ENCODE assay signal across 11 cellular contexts in genomic region chr16:72876981-72877373, GRCh38.
DNase-seq lines count a peak whose midpoint lies in the region; ATAC-seq and TF ChIP-seq lines count a peak whose summit lies in the region.
"Had no signal": no experiment of that assay in that cellular context is flagged by ENCODE, and none has a peak within 500 bp of the region (broad histone marks: within the 10 kb centered on the region; RNA-seq: fewer than 3 reads in every experiment).

No MANE protein-coding gene starts in this region.

- H3K4me3 Mint-ChIP-seq in activated CD8-positive, alpha-beta T cell treated with anti-CD3 and anti-CD28 coated beads, Interleukin-2, amount 10 ng/mL, durations not matched to agents 7 days and 5 days, result no peak overlapping the region
- no peak overlapping the region for H3K4me3 Mint-ChIP-seq in activated CD8-positive, alpha-beta T cell treated with anti-CD3 and anti-CD28 coated beads for 36 hours
- H3K4me3 Mint-ChIP-seq in T-helper 17 cell, result no peak overlapping the region

- H3K27ac Mint-ChIP-seq in activated CD8-positive, alpha-beta T cell treated with anti-CD3 and anti-CD28 coated beads, Interleukin-2, amount 10 ng/mL, durations not matched to agents 7 days and 5 days, result peak overlapping the region; percentile 53
- H3K27ac Mint-ChIP-seq in activated CD8-positive, alpha-beta T cell treated with anti-CD3 and anti-CD28 coated beads for 36 hours, result no peak overlapping the region
- no peak overlapping the region for H3K27ac Mint-ChIP-seq in T-helper 17 cell

- no peak for TF ChIP-seq POLR2A in transverse colon (IDR thresholded peaks at IDR 0.05)

- H3K4me1 ChIP-seq in liver (ENCODE audit: control insufficient read depth in 4 of 4, insufficient read depth in 4 of 4, low read length in 3 of 4) (peaks cover 8 to 17% (median 16%) of the 10 kb centered on the region in 4 donors), transverse colon (peaks cover 0 to 31% (median 5%) of the 10 kb centered on the region in 4 donors)

- in situ Hi-C loops in transverse colon (cut with MboI; ENCODE audit: low pct_ligation_motif_present in 1 of 4, low pct_unique_long_range_greater_than_20kb in 1 of 4, low sequenced_read_pairs in 3 of 4), result no loop called here

- peak overlapping the region in 1 of 2 donors; percentile 3 for H3K27ac ChIP-seq in liver (ENCODE audit: low read depth in 1 of 2, low read length in 2 of 2)
- peak overlapping the region; percentile 8 to 68 (median 52) for H3K27ac ChIP-seq in transverse colon

- POLR2A ChIA-PET in activated CD8-positive, alpha-beta T cell treated with anti-CD3 and anti-CD28 coated beads, Interleukin-2, amount 10 ng/mL, durations not matched to agents 7 days and 5 days (lab: Charles Lee), result no interaction called here
- POLR2A ChIA-PET in activated CD8-positive, alpha-beta T cell treated with anti-CD3 and anti-CD28 coated beads for 36 hours (lab: Charles Lee), result no interaction called here

- H3K9me3 ChIP-seq in liver (ENCODE audit: control insufficient read depth in 4 of 4, low read length in 3 of 4) (no peaks in the 10 kb centered on the region), transverse colon (no peaks in the 10 kb centered on the region), T-helper 17 cell (ENCODE audit: control insufficient read depth, low read length, poor library complexity, severe bottlenecking) (no peaks in the 10 kb centered on the region)
- H3K9me3 ChIP-seq: HAP-1 had no signal

- H3K27me3 Mint-ChIP-seq in activated CD8-positive, alpha-beta T cell treated with anti-CD3 and anti-CD28 coated beads, Interleukin-2, amount 10 ng/mL, durations not matched to agents 7 days and 5 days (ENCODE audit: low read depth), result no peaks in the 10 kb centered on the region
- H3K27me3 Mint-ChIP-seq in activated CD8-positive, alpha-beta T cell treated with anti-CD3 and anti-CD28 coated beads for 36 hours, result peaks cover 3% of the 10 kb centered on the region
- H3K27me3 Mint-ChIP-seq in T-helper 17 cell, result peaks cover 17% of the 10 kb centered on the region

- no peak for DNase-seq in activated CD8-positive, alpha-beta T cell treated with anti-CD3 and anti-CD28 coated beads, Interleukin-2, amount 10 ng/mL, durations not matched to agents 7 days and 5 days
- no peak for DNase-seq in activated CD8-positive, alpha-beta T cell treated with anti-CD3 and anti-CD28 coated beads for 36 hours
- DNase-seq in amniotic epithelial cell (ENCODE audit: low read depth) (peak; percentile 47), transverse colon (no peak), NCI-H345 (lab: John Stamatoyannopoulos, UW) (no peak), GM03348 (ENCODE audit: low spot score) (no peak), T-helper 17 cell (no peak)
- DNase-seq: stimulated activated CD4-positive, alpha-beta T cell treated with anti-CD3 and anti-CD28 coated beads, Interleukin-1b, Interleukin-23, amount 100 ng/mL, for 48 hours had no signal

- 60% methylated on average over 9 of the region's 9 CpGs for WGBS in liver
- 84% methylated on average over 9 of the region's 9 CpGs; no CpG with 5 or more reads in 1 of the 2 donors for WGBS in transverse colon (ENCODE audit: low coverage in 1 of 2), 2 donors

- ATAC-seq in activated CD8-positive, alpha-beta T cell treated with anti-CD3 and anti-CD28 coated beads, Interleukin-2, amount 10 ng/mL, durations not matched to agents 7 days and 5 days, result no peak
- no peak for ATAC-seq in activated CD8-positive, alpha-beta T cell treated with anti-CD3 and anti-CD28 coated beads for 36 hours
- ATAC-seq in T-helper 17 cell, result no peak
- ATAC-seq: Panc1 had no signal

- no peak overlapping the region for H3K4me3 ChIP-seq in liver (ENCODE audit: low read depth in 1 of 3, low read length in 3 of 3)
- no peak overlapping the region for H3K4me3 ChIP-seq in transverse colon
- H3K4me3 ChIP-seq: HAP-1 had no signal

- no peaks in the 10 kb centered on the region for H3K27me3 ChIP-seq in liver (ENCODE audit: control insufficient read depth in 4 of 4, insufficient read depth in 4 of 4, low read length in 3 of 4)
- no peaks in the 10 kb centered on the region for H3K27me3 ChIP-seq in transverse colon

- H3K36me3 Mint-ChIP-seq in activated CD8-positive, alpha-beta T cell treated with anti-CD3 and anti-CD28 coated beads, Interleukin-2, amount 10 ng/mL, durations not matched to agents 7 days and 5 days (ENCODE audit: low read depth), result peaks cover 2% of the 10 kb centered on the region
- no peaks in the 10 kb centered on the region for H3K36me3 Mint-ChIP-seq in activated CD8-positive, alpha-beta T cell treated with anti-CD3 and anti-CD28 coated beads for 36 hours (ENCODE audit: low read depth)
- H3K36me3 Mint-ChIP-seq in T-helper 17 cell (ENCODE audit: low read depth), result no peaks in the 10 kb centered on the region

- no peak for TF ChIP-seq CTCF in activated CD8-positive, alpha-beta T cell treated with anti-CD3 and anti-CD28 coated beads for 36 hours (IDR thresholded peaks at IDR 0.05)
- TF ChIP-seq CTCF in liver (IDR thresholded peaks at IDR 0.05; ENCODE audit: low read depth, low read length, missing input control) (no peak), transverse colon (IDR thresholded peaks at IDR 0.05) (no peak)

- intact Hi-C loops in activated CD8-positive, alpha-beta T cell treated with anti-CD3 and anti-CD28 coated beads for 36 hours (cut with micrococcal nuclease), result no loop called here
- intact Hi-C loops in transverse colon (cut with DNase I; ENCODE audit: low total_unique reads), result no loop called here

- peaks cover 41% of the 10 kb centered on the region for H3K4me1 Mint-ChIP-seq in activated CD8-positive, alpha-beta T cell treated with anti-CD3 and anti-CD28 coated beads, Interleukin-2, amount 10 ng/mL, durations not matched to agents 7 days and 5 days (ENCODE audit: low read depth)
- H3K4me1 Mint-ChIP-seq in activated CD8-positive, alpha-beta T cell treated with anti-CD3 and anti-CD28 coated beads for 36 hours (ENCODE audit: low read depth), result peaks cover 16% of the 10 kb centered on the region
- H3K4me1 Mint-ChIP-seq in T-helper 17 cell, result no peaks in the 10 kb centered on the region

- H3K36me3 ChIP-seq in liver (ENCODE audit: control insufficient read depth in 4 of 4, insufficient read depth in 3 of 4, low read depth in 1 of 4, low read length in 3 of 4) (no peaks in the 10 kb centered on the region), transverse colon (no peaks in the 10 kb centered on the region)
- H3K36me3 ChIP-seq: HAP-1 had no signal

- H3K9me3 Mint-ChIP-seq in activated CD8-positive, alpha-beta T cell treated with anti-CD3 and anti-CD28 coated beads, Interleukin-2, amount 10 ng/mL, durations not matched to agents 7 days and 5 days (ENCODE audit: insufficient read depth), result no peaks in the 10 kb centered on the region
- H3K9me3 Mint-ChIP-seq in activated CD8-positive, alpha-beta T cell treated with anti-CD3 and anti-CD28 coated beads for 36 hours, result no peaks in the 10 kb centered on the region

- H3K9ac ChIP-seq in liver (ENCODE audit: low read depth in 1 of 2, low read length in 2 of 2), result no peak overlapping the region

- no peak for TF ChIP-seq EP300 in transverse colon (IDR thresholded peaks at IDR 0.05; ENCODE audit: low read depth)

- CTCF ChIA-PET in activated CD8-positive, alpha-beta T cell treated with anti-CD3 and anti-CD28 coated beads, Interleukin-2, amount 10 ng/mL, durations not matched to agents 7 days and 5 days (lab: Charles Lee), result no interaction called here
- CTCF ChIA-PET in activated CD8-positive, alpha-beta T cell treated with anti-CD3 and anti-CD28 coated beads for 36 hours (lab: Charles Lee), result no interaction called here

- TF ChIP-seq RAD21 in liver (IDR thresholded peaks at IDR 0.05), result no peak

TF ChIP-seq in liver, 16 proteins besides CTCF, POLR2A, EP300 and RAD21:
- TF ChIP-seq EGR1 (IDR thresholded peaks at IDR 0.05; ENCODE audit: low read depth in 2 of 2) (no peak), HNF4A (conservative IDR thresholded peaks at IDR 0.05) (peak; percentile 33 to 76), RXRA (IDR thresholded peaks at IDR 0.05) (peak in 1 of 2 donors; percentile 46), JUND (IDR thresholded peaks at IDR 0.05) (no peak)
